8 cellular contexts compared by ENCODE assay signal in genomic region chr17:30832438-30832790, GRCh38. TPM values are rescaled to one million over a fixed set of nuclear protein-coding genes. Genes with fewer than 3 reads are reported as not detected.
DNase-seq lines count a peak whose midpoint lies in the region; ATAC-seq and TF ChIP-seq lines count a peak whose summit lies in the region.

No MANE protein-coding gene starts in this region.

- H3K36me3 ChIP-seq in liver (ENCODE audit: control insufficient read depth in 4 of 4, insufficient read depth in 3 of 4, low read depth in 1 of 4, low read length in 3 of 4): no peaks in the 10 kb centered on the region
- H3K36me3 ChIP-seq in transverse colon: no peaks in the 10 kb centered on the region

- peak overlapping the region; percentile 90 for H3K27ac Mint-ChIP-seq in activated naive CD4-positive, alpha-beta T cell treated with anti-CD3 and anti-CD28 coated beads for 36 hours
- H3K27ac Mint-ChIP-seq in activated naive CD8-positive, alpha-beta T cell treated with anti-CD3 and anti-CD28 coated beads for 36 hours: peak overlapping the region; percentile 96

- peaks cover 5 to 15% (median 12%) of the 10 kb centered on the region in 4 donors for H3K4me1 ChIP-seq in liver (ENCODE audit: control insufficient read depth in 4 of 4, insufficient read depth in 4 of 4, low read length in 3 of 4)
- peaks cover 4 to 18% (median 10%) of the 10 kb centered on the region in 4 donors for H3K4me1 ChIP-seq in transverse colon

- TF ChIP-seq POLR2A in transverse colon (IDR thresholded peaks at IDR 0.05): no peak

- 1% methylated on average over 11 of the region's 11 CpGs for WGBS in liver
- 1% methylated on average over 8 to 11 of the region's 11 CpGs for WGBS in transverse colon (ENCODE audit: low coverage in 1 of 2), 2 donors

- no peaks in the 10 kb centered on the region for H3K9me3 Mint-ChIP-seq in activated naive CD4-positive, alpha-beta T cell treated with anti-CD3 and anti-CD28 coated beads for 36 hours
- H3K9me3 Mint-ChIP-seq in activated naive CD8-positive, alpha-beta T cell treated with anti-CD3 and anti-CD28 coated beads for 36 hours: no peaks in the 10 kb centered on the region

- no peak for TF ChIP-seq EP300 in transverse colon (IDR thresholded peaks at IDR 0.05; ENCODE audit: low read depth)

- peak overlapping the region; percentile 97 for H3K4me3 Mint-ChIP-seq in activated naive CD4-positive, alpha-beta T cell treated with anti-CD3 and anti-CD28 coated beads for 36 hours
- peak overlapping the region; percentile 95 for H3K4me3 Mint-ChIP-seq in activated naive CD8-positive, alpha-beta T cell treated with anti-CD3 and anti-CD28 coated beads for 36 hours

- H3K27me3 Mint-ChIP-seq in activated naive CD4-positive, alpha-beta T cell treated with anti-CD3 and anti-CD28 coated beads for 36 hours (ENCODE audit: low read depth): no peaks in the 10 kb centered on the region
- no peaks in the 10 kb centered on the region for H3K27me3 Mint-ChIP-seq in activated naive CD8-positive, alpha-beta T cell treated with anti-CD3 and anti-CD28 coated beads for 36 hours

- in situ Hi-C loops in transverse colon (cut with MboI; ENCODE audit: low pct_ligation_motif_present in 1 of 4, low pct_unique_long_range_greater_than_20kb in 1 of 4, low sequenced_read_pairs in 3 of 4): no loop called here

- intact Hi-C loops in activated naive CD4-positive, alpha-beta T cell treated with anti-CD3 and anti-CD28 coated beads for 36 hours (cut with micrococcal nuclease): loop anchor here (1.0 to 5.0 kb wide), 2 partner anchors 8 to 75 kb away; partner anchors contain the start of genes CRLF3 and TEFM
- intact Hi-C loops in transverse colon (cut with DNase I; ENCODE audit: low total_unique reads): no loop called here

- H3K27ac ChIP-seq in liver (ENCODE audit: low read depth in 1 of 2, low read length in 2 of 2) (no peak overlapping the region), transverse colon (peak overlapping the region in 3 of 4 donors; percentile 56 to 65 (median 60))

- CTCF ChIA-PET in activated naive CD4-positive, alpha-beta T cell treated with anti-CD3 and anti-CD28 coated beads for 36 hours (lab: Charles Lee): no interaction called here

- no peak for DNase-seq in activated naive CD4-positive, alpha-beta T cell treated with anti-CD3 and anti-CD28 coated beads for 36 hours
- DNase-seq in activated naive CD4-positive, alpha-beta T cell treated with Interleukin-2 at 50 U/mL for 16 hours: no peak
- DNase-seq in activated naive CD8-positive, alpha-beta T cell treated with anti-CD3 and anti-CD28 coated beads for 36 hours: no peak
- DNase-seq in transverse colon (no peak), NCI-H2196 (lab: John Stamatoyannopoulos, UW; ENCODE audit: unreplicated experiment) (no peak)

- TF ChIP-seq CTCF in liver (IDR thresholded peaks at IDR 0.05; ENCODE audit: low read depth, low read length, missing input control): no peak
- no peak for TF ChIP-seq CTCF in transverse colon (IDR thresholded peaks at IDR 0.05)

- peaks cover 21% of the 10 kb centered on the region for H3K4me1 Mint-ChIP-seq in activated naive CD4-positive, alpha-beta T cell treated with anti-CD3 and anti-CD28 coated beads for 36 hours (ENCODE audit: low read depth)
- peaks cover 19% of the 10 kb centered on the region for H3K4me1 Mint-ChIP-seq in activated naive CD8-positive, alpha-beta T cell treated with anti-CD3 and anti-CD28 coated beads for 36 hours

- no peaks in the 10 kb centered on the region for H3K27me3 ChIP-seq in liver (ENCODE audit: control insufficient read depth in 4 of 4, insufficient read depth in 4 of 4, low read length in 3 of 4)
- no peaks in the 10 kb centered on the region for H3K27me3 ChIP-seq in transverse colon

- peaks cover 23% of the 10 kb centered on the region for H3K36me3 Mint-ChIP-seq in activated naive CD4-positive, alpha-beta T cell treated with anti-CD3 and anti-CD28 coated beads for 36 hours (ENCODE audit: low read depth)
- peaks cover 24% of the 10 kb centered on the region for H3K36me3 Mint-ChIP-seq in activated naive CD8-positive, alpha-beta T cell treated with anti-CD3 and anti-CD28 coated beads for 36 hours

- peak overlapping the region; percentile 60 to 63 for H3K9ac ChIP-seq in liver (ENCODE audit: low read depth in 1 of 2, low read length in 2 of 2)

- peak overlapping the region; percentile 80 to 95 (median 82) for H3K4me3 ChIP-seq in liver (ENCODE audit: low read depth in 1 of 3, low read length in 3 of 3)
- H3K4me3 ChIP-seq in transverse colon: peak overlapping the region; percentile 60 to 79 (median 77)

- ATAC-seq in GM21737 (IDR thresholded peaks at IDR 0.05; ENCODE audit: unreplicated experiment): no peak
- ATAC-seq in GM21529 (IDR thresholded peaks at IDR 0.05; ENCODE audit: unreplicated experiment): no peak

- H3K9me3 ChIP-seq in liver (ENCODE audit: control insufficient read depth in 4 of 4, low read length in 3 of 4) (no peaks in the 10 kb centered on the region), transverse colon (no peaks in the 10 kb centered on the region)

- TF ChIP-seq RAD21 in liver (IDR thresholded peaks at IDR 0.05): no peak

TF ChIP-seq in liver, 16 proteins besides CTCF, POLR2A, EP300 and RAD21 (continues in another document):
- TF ChIP-seq NR2F2 (IDR thresholded peaks at IDR 0.05): no peak
- no peak for TF ChIP-seq YY1 (IDR thresholded peaks at IDR 0.05)
- TF ChIP-seq REST (IDR thresholded peaks at IDR 0.05): no peak
- no peak for TF ChIP-seq JUND (IDR thresholded peaks at IDR 0.05)
- no peak for TF ChIP-seq ATF3 (IDR thresholded peaks at IDR 0.05)
- TF ChIP-seq RXRA (IDR thresholded peaks at IDR 0.05): no peak
- TF ChIP-seq HNF4A (conservative IDR thresholded peaks at IDR 0.05): no peak
- TF ChIP-seq HNF4G (IDR thresholded peaks at IDR 0.05): no peak
- no peak for TF ChIP-seq FOXA1 (IDR thresholded peaks at IDR 0.05)
- TF ChIP-seq ZBTB33 (IDR thresholded peaks at IDR 0.05): no peak
- TF ChIP-seq, protein P1, sequence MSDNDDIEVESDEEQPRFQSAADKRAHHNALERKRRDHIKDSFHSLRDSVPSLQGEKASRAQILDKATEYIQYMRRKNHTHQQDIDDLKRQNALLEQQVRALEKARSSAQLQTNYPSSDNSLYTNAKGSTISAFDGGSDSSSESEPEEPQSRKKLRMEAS (IDR thresholded peaks at IDR 0.05): no peak
- no peak for TF ChIP-seq FOXA2 (IDR thresholded peaks at IDR 0.05)
- TF ChIP-seq EGR1 (IDR thresholded peaks at IDR 0.05; ENCODE audit: low read depth in 2 of 2): no peak
- no peak for TF ChIP-seq GABPA (IDR thresholded peaks at IDR 0.05 in 1 of 2, conservative IDR thresholded peaks at IDR 0.05 in 1 of 2)
- no peak for TF ChIP-seq TAF1 (conservative IDR thresholded peaks at IDR 0.05)

RNA-seq across cellular contexts. Expression of gene ATAD5, which starts 0.6 kb away (rescaled TPM):
- total RNA-seq in activated naive CD4-positive, alpha-beta T cell treated with anti-CD3 and anti-CD28 coated beads for 36 hours: 10 to 100 TPM; 33.3 to 33.5 TPM
- 10 to 100 TPM; 32.1 to 33.4 TPM for total RNA-seq in activated naive CD8-positive, alpha-beta T cell treated with anti-CD3 and anti-CD28 coated beads for 36 hours
- total RNA-seq in liver (10 to 100 TPM in 1 of 2 donors, under 1 TPM in 1; 0.59 to 10.6 TPM), transverse colon (1 to 10 TPM in 3 of 4 donors, under 1 TPM in 1; 0.75 to 2.7 (median 1.2) TPM)
- polyA plus RNA-seq in liver: under 1 TPM; 0.15 to 0.44 TPM

RNA-seq across cellular contexts. Expression of gene CRLF3, which starts 7.9 kb away (rescaled TPM):
- 10 to 100 TPM; 47.1 to 47.7 TPM for total RNA-seq in activated naive CD4-positive, alpha-beta T cell treated with anti-CD3 and anti-CD28 coated beads for 36 hours
- 10 to 100 TPM; 45.4 TPM for total RNA-seq in activated naive CD8-positive, alpha-beta T cell treated with anti-CD3 and anti-CD28 coated beads for 36 hours
- total RNA-seq in liver (10 to 100 TPM in 1 of 2 donors, 1 to 10 TPM in 1; 5.7 to 26.5 TPM), transverse colon (10 to 100 TPM; 15.8 to 23.1 (median 19.4) TPM)
- 1 to 10 TPM; 2.4 to 3.5 TPM for polyA plus RNA-seq in liver

Comparison
In these comparisons a context has a peak if more than half of its experiments do, and no peak if none do; other contexts are left out.
1. H3K27ac ChIP-seq: peak in transverse colon (3 of 4); none in liver (0 of 2).